In genomic region chr10:96632974-96633373, GRCh38 we compare ENCODE assay signal across 17 cellular contexts. TPM values are rescaled to one million over a fixed set of nuclear protein-coding genes. Genes with fewer than 3 reads are reported as not detected.
DNase-seq lines count a peak whose midpoint lies in the region; FAIRE-seq and TF ChIP-seq lines count a peak whose summit lies in the region.
"Had no signal": no experiment of that assay in that cellular context is flagged by ENCODE, and none has a peak within 500 bp of the region (broad histone marks: within the 10 kb centered on the region; RNA-seq: fewer than 3 reads in every experiment).

No MANE protein-coding gene starts in this region.

- H3K4me3 Mint-ChIP-seq in H9 (no peak overlapping the region), HFFc6 (no peak overlapping the region)
- H3K4me3 Mint-ChIP-seq: activated naive CD4-positive, alpha-beta T cell treated with anti-CD3 and anti-CD28 coated beads, Interleukin-2, amount 50 U/mL, for 24 hours had no signal

- TF ChIP-seq POLR2A in H1 (IDR thresholded peaks at IDR 0.05; ENCODE audit: control extremely low read depth in 1 of 2, low read depth in 2 of 2, low read length in 2 of 2), result no peak

- no peaks in the 10 kb centered on the region for H3K23me2 ChIP-seq in H9 (ENCODE audit: insufficient read length, low read depth, low read length, poor library complexity, severe bottlenecking)
- H3K23me2 ChIP-seq in H1 (ENCODE audit: low read depth, low read length), result no peaks in the 10 kb centered on the region; the same call in 1 of the 2 replicates

- H4K91ac ChIP-seq in H9 (ENCODE audit: insufficient read length, low read depth, low read length), result no peak overlapping the region
- no peak overlapping the region for H4K91ac ChIP-seq in H1 (replicated peaks; ENCODE audit: insufficient read length, low read length)
- peak overlapping the region; percentile 33 for H4K91ac ChIP-seq in trophoblast cell (ENCODE audit: low read depth, low read length)

- no peaks in the 10 kb centered on the region for H3K79me1 ChIP-seq in H9 (ENCODE audit: insufficient read depth, low read depth, low read length, poor library complexity, severe bottlenecking)
- no peaks in the 10 kb centered on the region for H3K79me1 ChIP-seq in H1 (ENCODE audit: low read depth, low read length)
- peaks cover 5% of the 10 kb centered on the region for H3K79me1 ChIP-seq in trophoblast cell (ENCODE audit: low read length)

- DNase-seq in NCI-H2029 (lab: John Stamatoyannopoulos, UW), result peak; percentile 36
- no peak for DNase-seq in NCI-H2029 treated with DMSO at 0.1 percent for 48 hours (lab: John Stamatoyannopoulos, UW)
- DNase-seq in H9, result no peak
- DNase-seq in H1 (ENCODE audit: low read depth in 1 of 2, low spot score in 2 of 2), result no peak
- peak; percentile 80 to 96 for DNase-seq in trophoblast cell
- no peak for DNase-seq in HFFc6
- DNase-seq in stimulated activated CD8-positive, alpha-beta memory T cell treated with anti-CD3 and anti-CD28 coated beads, Interleukin-4, amount 100 ng/mL, for 48 hours, result no peak
- no peak for DNase-seq in NCI-H1694 (lab: John Stamatoyannopoulos, UW)
- DNase-seq: activated CD4-positive, alpha-beta T cell treated with anti-CD3 and anti-CD28 coated beads for 48 hours; brain microvascular endothelial cell; dorsolateral prefrontal cortex; heart left ventricle; naive B cell; T1000 had no signal

- POLR2A ChIA-PET in H1 (lab: Charles Lee; ENCODE audit: partially characterized antibody), result no interaction called here

- no CpG with 5 or more reads among the region's 3 CpGs for WGBS in H9 (ENCODE audit: extremely low coverage, insufficient read length, low lambda C conversion rate)
- WGBS in H1 (ENCODE audit: extremely low coverage in 1 of 2, insufficient coverage in 1 of 2, insufficient read length in 1 of 2, insufficient replicate concordance in 2 of 2, low coverage in 1 of 2, low lambda C conversion rate in 2 of 2, missing lambda C conversion rate in 1 of 2), 2 experiments, result 89% methylated on average over 3 of the region's 3 CpGs; no CpG with 5 or more reads in 1 of the 2 experiments
- WGBS in trophoblast cell (ENCODE audit: extremely low coverage, insufficient coverage, insufficient read length), result no CpG with 5 or more reads among the region's 3 CpGs

- H3K9ac ChIP-seq in H9 (ENCODE audit: extremely low read depth, insufficient read length, low read length) (no peak overlapping the region), H1 (replicated peaks in 1 of 4; ENCODE audit: extremely low read depth in 1 of 4, low read depth in 3 of 4, low read length in 3 of 4) (no peak overlapping the region), trophoblast cell (ENCODE audit: low read length) (no peak overlapping the region)

- H3K4me2 ChIP-seq in H9 (ENCODE audit: insufficient read depth, insufficient read length, low read length), result no peak overlapping the region
- H3K4me2 ChIP-seq in H1 (ENCODE audit: insufficient read depth in 1 of 2, low read depth in 2 of 2, low read length in 2 of 2), result no peak overlapping the region
- H3K4me2 ChIP-seq in trophoblast cell (ENCODE audit: low read length), result peak overlapping the region; percentile 42

- H3K36me3 Mint-ChIP-seq in H9 (ENCODE audit: insufficient read depth in 1 of 3, low read depth in 3 of 3) (no peaks in the 10 kb centered on the region), HFFc6 (ENCODE audit: low read depth) (no peaks in the 10 kb centered on the region)
- H3K36me3 Mint-ChIP-seq: activated naive CD4-positive, alpha-beta T cell treated with anti-CD3 and anti-CD28 coated beads, Interleukin-2, amount 50 U/mL, for 24 hours had no signal

- H2BK20ac ChIP-seq in H9 (ENCODE audit: low read depth, low read length, poor library complexity, severe bottlenecking) (no peak overlapping the region), H1 (ENCODE audit: low read length) (no peak overlapping the region)

- no peak overlapping the region for H4K12ac ChIP-seq in trophoblast cell (ENCODE audit: low read depth, low read length)

- H3K79me2 ChIP-seq in H9 (ENCODE audit: insufficient read depth, low read length), result no peaks in the 10 kb centered on the region
- no peaks in the 10 kb centered on the region for H3K79me2 ChIP-seq in H1 (ENCODE audit: control insufficient read depth in 1 of 2, insufficient read depth in 2 of 2, low read length in 2 of 2)
- H3K79me2 ChIP-seq in trophoblast cell (ENCODE audit: control insufficient read depth, insufficient read depth, low read length, poor library complexity), result no peaks in the 10 kb centered on the region

- H3K27me3 ChIP-seq in H9 (ENCODE audit: insufficient read depth, low read length), result no peaks in the 10 kb centered on the region
- H3K27me3 ChIP-seq in H1 (replicated peaks in 1 of 4; ENCODE audit: control insufficient read depth in 3 of 4, extremely low read depth in 1 of 4, insufficient read depth in 3 of 4, low read length in 3 of 4), result no peaks in the 10 kb centered on the region
- H3K27me3 ChIP-seq in trophoblast cell (ENCODE audit: insufficient read depth, low read length), result no peaks in the 10 kb centered on the region
- H3K27me3 ChIP-seq: brain microvascular endothelial cell, dorsolateral prefrontal cortex, heart left ventricle, suprapubic skin had no signal

- H2AFZ ChIP-seq in H9 (ENCODE audit: low read length) (no peak overlapping the region), H1 (ENCODE audit: low read length) (no peak overlapping the region), trophoblast cell (ENCODE audit: insufficient read depth, low read length, poor library complexity) (peak overlapping the region; percentile 25)

- H4K20me1 ChIP-seq in H9 (ENCODE audit: control insufficient read depth, insufficient read depth, insufficient read length) (no peaks in the 10 kb centered on the region), H1 (replicated peaks in 1 of 2; ENCODE audit: control insufficient read depth in 1 of 2, insufficient read depth in 2 of 2, low read length in 2 of 2) (no peaks in the 10 kb centered on the region)

- H3K27me3 Mint-ChIP-seq in H9 (ENCODE audit: low read depth) (no peaks in the 10 kb centered on the region), HFFc6 (ENCODE audit: insufficient read depth) (peaks cover 17% of the 10 kb centered on the region)
- H3K27me3 Mint-ChIP-seq: activated naive CD4-positive, alpha-beta T cell treated with anti-CD3 and anti-CD28 coated beads, Interleukin-2, amount 50 U/mL, for 24 hours; naive B cell had no signal

- no peak overlapping the region for H2BK15ac ChIP-seq in H9 (ENCODE audit: low read depth, low read length)
- no peak overlapping the region for H2BK15ac ChIP-seq in H1 (ENCODE audit: low read length)

- no peak overlapping the region for H3T11ph ChIP-seq in H9 (ENCODE audit: low read length)

- no peak overlapping the region for H2BK120ac ChIP-seq in H9 (ENCODE audit: low read depth, low read length, poor library complexity, severe bottlenecking)
- no peak overlapping the region for H2BK120ac ChIP-seq in H1 (replicated peaks; ENCODE audit: low read depth, low read length)
- peak overlapping the region; percentile 39 for H2BK120ac ChIP-seq in trophoblast cell (ENCODE audit: insufficient read depth, low read length, poor library complexity)

- H3K4ac ChIP-seq in H9 (ENCODE audit: low read depth, low read length) (no peak overlapping the region), H1 (replicated peaks; ENCODE audit: insufficient read length, low read depth, low read length) (no peak overlapping the region), trophoblast cell (ENCODE audit: low read depth, low read length) (no peak overlapping the region)

- TF ChIP-seq RAD21 in H1 (IDR thresholded peaks at IDR 0.05 in 1 of 2, conservative IDR thresholded peaks at IDR 0.05 in 1 of 2; ENCODE audit: low read depth in 2 of 2, low read length in 2 of 2), result no peak

- H3K4me1 ChIP-seq in H9 (ENCODE audit: insufficient read depth, low read length), result no peaks in the 10 kb centered on the region
- no peaks in the 10 kb centered on the region for H3K4me1 ChIP-seq in H1 (replicated peaks in 1 of 4; ENCODE audit: control insufficient read depth in 3 of 4, insufficient read depth in 4 of 4, low read length in 3 of 4)
- H3K4me1 ChIP-seq in trophoblast cell (ENCODE audit: control insufficient read depth in 1 of 2, insufficient read depth in 2 of 2, low read length in 2 of 2), result peaks cover 5 to 10% of the 10 kb centered on the region in 2 experiments

- no peaks in the 10 kb centered on the region for H3K36me3 ChIP-seq in H1 (ENCODE audit: control insufficient read depth in 2 of 4, insufficient read depth in 4 of 4, low read length in 3 of 4)
- H3K36me3 ChIP-seq in trophoblast cell (ENCODE audit: control insufficient read depth in 1 of 2, insufficient read depth in 2 of 2, low read length in 2 of 2), result no peaks in the 10 kb centered on the region
- H3K36me3 ChIP-seq: brain microvascular endothelial cell, suprapubic skin had no signal

- H2BK12ac ChIP-seq in H9 (ENCODE audit: insufficient read length, low read depth, low read length) (no peak overlapping the region), H1 (ENCODE audit: low read depth, low read length) (no peak overlapping the region), trophoblast cell (ENCODE audit: low read length) (peak overlapping the region; percentile 41)

- CTCF ChIA-PET in H1 (lab: Charles Lee; ENCODE audit: partially characterized antibody), result interaction anchor here (0.7 to 3.8 kb wide), 7 partner anchors 9 to 715 kb away, joined by 3 to 29 read pairs (median 4); no protein-coding TSS in a partner anchor

- H3K9me3 Mint-ChIP-seq in H9, result no peaks in the 10 kb centered on the region
- H3K9me3 Mint-ChIP-seq in HFFc6, result no peaks in the 10 kb centered on the region; the same call in 1 of the 2 replicates
- H3K9me3 Mint-ChIP-seq: activated naive CD4-positive, alpha-beta T cell treated with anti-CD3 and anti-CD28 coated beads, Interleukin-2, amount 50 U/mL, for 24 hours; naive B cell had no signal

- H3K56ac ChIP-seq in H9 (ENCODE audit: insufficient read length, low read depth, low read length) (no peak overlapping the region), H1 (replicated peaks; ENCODE audit: insufficient read length, low read depth, low read length) (no peak overlapping the region)

- H3K4me3 ChIP-seq in H1 (ENCODE audit: extremely low read depth in 1 of 4, insufficient read depth in 2 of 4, low read depth in 3 of 4, low read length in 4 of 4) (no peak overlapping the region), trophoblast cell (ENCODE audit: low read depth, low read length) (no peak overlapping the region)
- H3K4me3 ChIP-seq: dorsolateral prefrontal cortex, heart left ventricle, suprapubic skin had no signal

- H2BK5ac ChIP-seq in H9 (ENCODE audit: insufficient read length, low read length) (no peak overlapping the region), H1 (ENCODE audit: low read depth, low read length) (no peak overlapping the region), trophoblast cell (ENCODE audit: low read depth, low read length, poor library complexity) (no peak overlapping the region)

- H3K18ac ChIP-seq in H9 (ENCODE audit: insufficient read length, low read depth, low read length) (no peak overlapping the region), H1 (ENCODE audit: extremely low read depth, low read length) (no peak overlapping the region), trophoblast cell (ENCODE audit: low read length) (no peak overlapping the region)

- H3K27ac ChIP-seq in H9 (ENCODE audit: insufficient read length, low read depth, low read length) (no peak overlapping the region), H1 (ENCODE audit: low read depth, low read length) (no peak overlapping the region), trophoblast cell (ENCODE audit: low read depth, low read length) (peak overlapping the region; percentile 40)
- H3K27ac ChIP-seq: brain microvascular endothelial cell, dorsolateral prefrontal cortex, heart left ventricle, suprapubic skin had no signal

- no peak overlapping the region for H3K23ac ChIP-seq in H9 (ENCODE audit: insufficient read length, low read depth, low read length)
- H3K23ac ChIP-seq in H1 (ENCODE audit: insufficient read length), result no peak overlapping the region
- no peak overlapping the region for H3K23ac ChIP-seq in trophoblast cell (ENCODE audit: low read length)

- TF ChIP-seq CTCF in H9 (conservative IDR thresholded peaks at IDR 0.05), result no peak
- TF ChIP-seq CTCF in H1 (IDR thresholded peaks at IDR 0.05; ENCODE audit: control extremely low read depth in 1 of 3, insufficient read depth in 1 of 3, low read depth in 1 of 3, low read length in 3 of 3), result no peak
- TF ChIP-seq CTCF in HFFc6 (IDR thresholded peaks at IDR 0.05), result no peak

- H3K27ac Mint-ChIP-seq in H9 (no peak overlapping the region), HFFc6 (no peak overlapping the region)
- H3K27ac Mint-ChIP-seq: activated naive CD4-positive, alpha-beta T cell treated with anti-CD3 and anti-CD28 coated beads, Interleukin-2, amount 50 U/mL, for 24 hours had no signal

- H3K9me3 ChIP-seq in H9 (ENCODE audit: control insufficient read depth, low read depth, low read length) (no peaks in the 10 kb centered on the region), H1 (ENCODE audit: insufficient read depth in 2 of 2, low read depth in 1 of 2, low read length in 1 of 2) (no peaks in the 10 kb centered on the region), trophoblast cell (ENCODE audit: insufficient read depth, low read depth, low read length) (no peaks in the 10 kb centered on the region)
- H3K9me3 ChIP-seq: heart left ventricle, suprapubic skin had no signal

- no peak overlapping the region for H4K5ac ChIP-seq in H9 (ENCODE audit: insufficient read length, low read depth, low read length)
- no peak overlapping the region for H4K5ac ChIP-seq in H1 (ENCODE audit: insufficient read length, low read depth, low read length)

- H2AK5ac ChIP-seq in H9 (ENCODE audit: insufficient read length, low read length) (no peak overlapping the region), H1 (ENCODE audit: low read depth, low read length) (0 out of 2 replicates have a peak overlapping the region, but pooled peaks have one; percentile 24), trophoblast cell (ENCODE audit: low read length) (no peak overlapping the region)

- H3K4me1 Mint-ChIP-seq in H9 (no peaks in the 10 kb centered on the region), HFFc6 (ENCODE audit: low read depth) (no peaks in the 10 kb centered on the region)
- H3K4me1 Mint-ChIP-seq: activated naive CD4-positive, alpha-beta T cell treated with anti-CD3 and anti-CD28 coated beads, Interleukin-2, amount 50 U/mL, for 24 hours had no signal

- no peak for TF ChIP-seq EP300 in H1 (IDR thresholded peaks at IDR 0.05; ENCODE audit: borderline replicate concordance in 1 of 2, low read depth in 2 of 2, low read length in 2 of 2)

- H4K8ac ChIP-seq in H9 (replicated peaks; ENCODE audit: insufficient read length, low read depth, low read length) (no peak overlapping the region), H1 (ENCODE audit: extremely low read depth, insufficient read depth, low read length) (no peak overlapping the region), trophoblast cell (ENCODE audit: low read depth, low read length) (peak overlapping the region; percentile 21)

- H3K14ac ChIP-seq in H9 (ENCODE audit: insufficient read depth, low read length), result 0 out of 2 replicates have a peak overlapping the region, but pooled peaks have one; percentile 2
- no peak overlapping the region for H3K14ac ChIP-seq in H1 (ENCODE audit: insufficient read length)
- peak overlapping the region; percentile 28 for H3K14ac ChIP-seq in trophoblast cell (ENCODE audit: low read length)

- FAIRE-seq in H1 (lab: Jason Lieb, UNC), result no peak
- FAIRE-seq: GM18507 had no signal

RNA-seq across cellular contexts. Expression of gene TM9SF3, which starts 46.2 kb away (rescaled TPM):
- 119 and 120 TPM in 2 replicates for total RNA-seq in H9 (2021)
- 127 TPM in 2 replicates for total RNA-seq in H1 (2021; fragmentation: NEBNext Ultra II Directional; extraction: Animal tissue kit (Norgen Biotek cat#: 25700))
- polyA plus RNA-seq in H1 (2011; rRNA removed), result 60.8 and 123 TPM in 2 replicates
- 79.9 TPM for polyA plus RNA-seq in H1 (2011; cell fraction: cytosol; rRNA removed)
- 8.3 TPM for polyA plus RNA-seq in H1 (2011; cell fraction: nucleus; rRNA removed)
- 27.6 to 60.7 TPM (median 32.9 TPM) in 4 replicates for polyA plus RNA-seq in H1 (2012, experiment 1 of 2)
- 4.4 TPM for polyA plus RNA-seq in H1 (2012, experiment 2 of 2)
- polyA plus RNA-seq in H1 (2013, experiment 1 of 2), result 70.2 TPM
- polyA plus RNA-seq in H1 (2013, experiment 2 of 2), result 90.8 TPM
- polyA minus RNA-seq in H1 (2011; rRNA and poly(A)+ RNA removed), result 61.1 and 106 TPM in 2 replicates
- 49.4 TPM for polyA minus RNA-seq in H1 (2011; cell fraction: cytosol; rRNA and poly(A)+ RNA removed)
- polyA minus RNA-seq in H1 (2011; cell fraction: nucleus; rRNA and poly(A)+ RNA removed), result 67.5 TPM
- polyA plus RNA-seq in trophoblast cell (2013), result 90.7 and 96.7 TPM in 2 replicates
- total RNA-seq in HFFc6 (2021; fragmentation: NEBNext Ultra II Directional; extraction: Animal tissue kit (Norgen Biotek cat#: 25700)), result 100 to 1,000 TPM; 195 to 235 (median 208) TPM

Comparison
In these comparisons a context has a peak if more than half of its experiments do, and no peak if none do; other contexts are left out.
1. DNase-seq: peak in NCI-H2029 (single experiment) and trophoblast cell (2 of 2); none in NCI-H2029 treated with DMSO at 0.1 percent for 48 hours (single experiment), H9 (single experiment), H1 (0 of 2), HFFc6 (single experiment), stimulated activated CD8-positive, alpha-beta memory T cell treated with anti-CD3 and anti-CD28 coated beads, Interleukin-4, amount 100 ng/mL, for 48 hours (single experiment) and NCI-H1694 (single experiment).